In genomic region chr4:94454405-94454804, GRCh38 we compare ENCODE assay signal across 8 cellular contexts. TPM values are rescaled to one million over a fixed set of nuclear protein-coding genes. Genes with fewer than 3 reads are reported as not detected.
DNase-seq lines count a peak whose midpoint lies in the region; ATAC-seq and TF ChIP-seq lines count a peak whose summit lies in the region.
"Had no signal": no experiment of that assay in that cellular context is flagged by ENCODE, and none has a peak within 500 bp of the region (broad histone marks: within the 10 kb centered on the region; RNA-seq: fewer than 3 reads in every experiment).

No MANE protein-coding gene starts in this region.

- no peak for TF ChIP-seq CTCF in mammary epithelial cell (conservative IDR thresholded peaks at IDR 0.05 in 1 of 2, IDR thresholded peaks at IDR 0.05 in 1 of 2; ENCODE audit: extremely low read depth in 1 of 2, insufficient read depth in 1 of 2, low read depth in 1 of 2, low read length in 2 of 2)
- TF ChIP-seq CTCF in right lobe of liver (IDR thresholded peaks at IDR 0.05): no peak
- no peak for TF ChIP-seq CTCF in thyroid gland (IDR thresholded peaks at IDR 0.05)
- no peak for TF ChIP-seq CTCF in lower lobe of right lung (IDR thresholded peaks at IDR 0.05)

- no peak for DNase-seq in MG63
- peak; percentile 62 for DNase-seq in mammary epithelial cell
- DNase-seq in right lobe of liver: no peak
- DNase-seq in thyroid gland: no peak
- DNase-seq in activated CD8-positive, alpha-beta memory T cell treated with anti-CD3 and anti-CD28 coated beads, Interleukin-2, amount 10 ng/mL, durations not matched to agents 7 days and 5 days: no peak
- DNase-seq in HuH-7 (ENCODE audit: low spot score): no peak
- no peak for DNase-seq in lower lobe of right lung
- DNase-seq: NCI-H187 treated with DMSO at 0.1 percent for 48 hours had no signal

- H3K36me3 ChIP-seq in MG63 (peaks cover 15% of the 10 kb centered on the region), mammary epithelial cell (ENCODE audit: insufficient read depth, low read length) (peaks cover 15% of the 10 kb centered on the region), right lobe of liver (peaks cover 0 to 17% (median 4%) of the 10 kb centered on the region in 4 donors), thyroid gland (no peaks in the 10 kb centered on the region), lower lobe of right lung (no peaks in the 10 kb centered on the region)

- peak overlapping the region; percentile 89 for H3K27ac ChIP-seq in mammary epithelial cell (ENCODE audit: insufficient read depth, low read depth, low read length)
- peak overlapping the region; percentile 93 to 99 (median 97) for H3K27ac ChIP-seq in right lobe of liver
- H3K27ac ChIP-seq in thyroid gland: peak overlapping the region; percentile 14 to 77 (median 21)
- no peak overlapping the region for H3K27ac ChIP-seq in lower lobe of right lung

- no peak overlapping the region for H3K27ac Mint-ChIP-seq in activated CD8-positive, alpha-beta memory T cell treated with anti-CD3 and anti-CD28 coated beads, Interleukin-2, amount 10 ng/mL, durations not matched to agents 7 days and 5 days

- dilution Hi-C loops in mammary epithelial cell (cut with HindIII; ENCODE audit: low sequenced_read_pairs): loop anchor here (5.0 to 10.0 kb wide), 2 partner anchors 38 to 110 kb away; no protein-coding TSS in a partner anchor

- H3K4me2 ChIP-seq in mammary epithelial cell (ENCODE audit: insufficient read depth, low read depth, low read length): peak overlapping the region; percentile 87

- CTCF ChIA-PET in mammary epithelial cell (lab: Charles Lee; ENCODE audit: low non-redundant PET): no interaction called here
- CTCF ChIA-PET in activated CD8-positive, alpha-beta memory T cell treated with anti-CD3 and anti-CD28 coated beads, Interleukin-2, amount 10 ng/mL, durations not matched to agents 7 days and 5 days (lab: Charles Lee): no interaction called here

- no peaks in the 10 kb centered on the region for H3K9me3 ChIP-seq in MG63
- H3K9me3 ChIP-seq in mammary epithelial cell (replicated peaks; ENCODE audit: insufficient read depth, low read length): no peaks in the 10 kb centered on the region
- no peaks in the 10 kb centered on the region for H3K9me3 ChIP-seq in right lobe of liver
- H3K9me3 ChIP-seq in thyroid gland: no peaks in the 10 kb centered on the region
- H3K9me3 ChIP-seq in lower lobe of right lung: no peaks in the 10 kb centered on the region

- peaks cover 18% of the 10 kb centered on the region for H3K4me1 Mint-ChIP-seq in activated CD8-positive, alpha-beta memory T cell treated with anti-CD3 and anti-CD28 coated beads, Interleukin-2, amount 10 ng/mL, durations not matched to agents 7 days and 5 days

- no peak overlapping the region for H3K4me3 Mint-ChIP-seq in activated CD8-positive, alpha-beta memory T cell treated with anti-CD3 and anti-CD28 coated beads, Interleukin-2, amount 10 ng/mL, durations not matched to agents 7 days and 5 days

- peak overlapping the region; percentile 95 for H3K9ac ChIP-seq in mammary epithelial cell (ENCODE audit: insufficient read depth, low read length)

- BruUV-seq in mammary epithelial cell (replicated peaks; lab: Mats Ljungman, UMichigan): no TSS peak

- TF ChIP-seq POLR2A in right lobe of liver (IDR thresholded peaks at IDR 0.05) (no peak), thyroid gland (IDR thresholded peaks at IDR 0.05) (no peak)

- in situ Hi-C loops in mammary epithelial cell (cut with MboI; ENCODE audit: low sequenced_read_pairs in 2 of 2): no loop called here

- peaks cover 75% of the 10 kb centered on the region for H3K79me2 ChIP-seq in mammary epithelial cell (ENCODE audit: insufficient read depth, low read length)

- H3K4me3 ChIP-seq in MG63: peak overlapping the region; percentile 87
- H3K4me3 ChIP-seq in mammary epithelial cell (replicated peaks in 1 of 3; ENCODE audit: insufficient read depth in 1 of 3, low read depth in 2 of 3, low read length in 3 of 3): peak overlapping the region; percentile 70 to 99 (median 74)
- H3K4me3 ChIP-seq in right lobe of liver: peak overlapping the region; percentile 76 to 96 (median 93)
- H3K4me3 ChIP-seq in thyroid gland (replicated peaks in 1 of 3): no peak overlapping the region
- H3K4me3 ChIP-seq in lower lobe of right lung: no peak overlapping the region

- no peaks in the 10 kb centered on the region for H4K20me1 ChIP-seq in mammary epithelial cell (ENCODE audit: insufficient read depth, low read length)

- peaks cover 11% of the 10 kb centered on the region for H3K36me3 Mint-ChIP-seq in activated CD8-positive, alpha-beta memory T cell treated with anti-CD3 and anti-CD28 coated beads, Interleukin-2, amount 10 ng/mL, durations not matched to agents 7 days and 5 days

- no peaks in the 10 kb centered on the region for H3K9me3 Mint-ChIP-seq in activated CD8-positive, alpha-beta memory T cell treated with anti-CD3 and anti-CD28 coated beads, Interleukin-2, amount 10 ng/mL, durations not matched to agents 7 days and 5 days (ENCODE audit: low read depth)

- ATAC-seq in right lobe of liver (peak in 1 of 4 donors; percentile 3), lower lobe of right lung (no peak)
- no peak for ATAC-seq in activated CD8-positive, alpha-beta memory T cell treated with anti-CD3 and anti-CD28 coated beads, Interleukin-2, amount 10 ng/mL, durations not matched to agents 7 days and 5 days

- intact Hi-C loops in mammary epithelial cell (cut with micrococcal nuclease): no loop called here
- intact Hi-C loops in right lobe of liver (cut with DNase I): no loop called here
- intact Hi-C loops in thyroid gland (cut with DNase I): no loop called here
- intact Hi-C loops in lower lobe of right lung (cut with DNase I): no loop called here

- 3% methylated on average over 2 of the region's 2 CpGs for WGBS in mammary epithelial cell (ENCODE audit: low coverage, missing lambda C conversion rate)
- 8% methylated on average over 2 of the region's 2 CpGs for WGBS in right lobe of liver (ENCODE audit: insufficient coverage, low coverage, low lambda C conversion rate, missing lambda C conversion rate)
- WGBS in thyroid gland, 2 donors: 45 to 58% methylated on average over 2 of the region's 2 CpGs

- no peak overlapping the region for H2AFZ ChIP-seq in mammary epithelial cell (ENCODE audit: low read depth, low read length)

- peaks cover 4% of the 10 kb centered on the region for H3K27me3 Mint-ChIP-seq in activated CD8-positive, alpha-beta memory T cell treated with anti-CD3 and anti-CD28 coated beads, Interleukin-2, amount 10 ng/mL, durations not matched to agents 7 days and 5 days

- no peaks in the 10 kb centered on the region for H3K27me3 ChIP-seq in MG63
- no peaks in the 10 kb centered on the region for H3K27me3 ChIP-seq in mammary epithelial cell (ENCODE audit: insufficient read depth, low read length)
- H3K27me3 ChIP-seq in right lobe of liver: no peaks in the 10 kb centered on the region
- no peaks in the 10 kb centered on the region for H3K27me3 ChIP-seq in thyroid gland
- H3K27me3 ChIP-seq in lower lobe of right lung (ENCODE audit: low read depth): no peaks in the 10 kb centered on the region

- H3K4me1 ChIP-seq in mammary epithelial cell (ENCODE audit: insufficient read depth, low read length): peaks cover 38% of the 10 kb centered on the region
- peaks cover 0 to 40% (median 15%) of the 10 kb centered on the region in 4 donors for H3K4me1 ChIP-seq in right lobe of liver
- H3K4me1 ChIP-seq in thyroid gland: peaks cover 35 to 42% of the 10 kb centered on the region in 2 donors
- peaks cover 49% of the 10 kb centered on the region for H3K4me1 ChIP-seq in lower lobe of right lung

RNA-seq across cellular contexts. Expression of gene PDLIM5, which starts 2.7 kb away (rescaled TPM):
- 19.4 and 21.1 TPM in 2 replicates for total RNA-seq in MG63 (2014; rRNA removed; shearing (Covaris generic); ENCODE audit: low replicate concordance)
- total RNA-seq in mammary epithelial cell: 100 to 1,000 TPM; 199 to 225 TPM
- 160 TPM for polyA plus RNA-seq in mammary epithelial cell
- 237 TPM for polyA minus RNA-seq in mammary epithelial cell
- total RNA-seq in right lobe of liver: 100 to 1,000 TPM in 3 of 6 experiments, 10 to 100 TPM in 3; 71.9 to 135 (median 101) TPM
- 100 to 1,000 TPM in 3 of 4 donors, 10 to 100 TPM in 1; 77.7 to 128 (median 109) TPM for total RNA-seq in thyroid gland
- 10 to 100 TPM; 21.7 to 21.8 TPM for total RNA-seq in activated CD8-positive, alpha-beta memory T cell treated with anti-CD3 and anti-CD28 coated beads, Interleukin-2, amount 10 ng/mL, durations not matched to agents 7 days and 5 days
- total RNA-seq in lower lobe of right lung: 75.8 TPM

Comparison
In these comparisons a context has a peak if more than half of its experiments do, and no peak if none do; other contexts are left out.
1. H3K4me3 ChIP-seq: peak in MG63 (single experiment), mammary epithelial cell (3 of 3) and right lobe of liver (3 of 3); none in thyroid gland (0 of 3) and lower lobe of right lung (single experiment).